Comparison of ENCODE assay signal across 8 cellular contexts in the genomic region with DNA sequence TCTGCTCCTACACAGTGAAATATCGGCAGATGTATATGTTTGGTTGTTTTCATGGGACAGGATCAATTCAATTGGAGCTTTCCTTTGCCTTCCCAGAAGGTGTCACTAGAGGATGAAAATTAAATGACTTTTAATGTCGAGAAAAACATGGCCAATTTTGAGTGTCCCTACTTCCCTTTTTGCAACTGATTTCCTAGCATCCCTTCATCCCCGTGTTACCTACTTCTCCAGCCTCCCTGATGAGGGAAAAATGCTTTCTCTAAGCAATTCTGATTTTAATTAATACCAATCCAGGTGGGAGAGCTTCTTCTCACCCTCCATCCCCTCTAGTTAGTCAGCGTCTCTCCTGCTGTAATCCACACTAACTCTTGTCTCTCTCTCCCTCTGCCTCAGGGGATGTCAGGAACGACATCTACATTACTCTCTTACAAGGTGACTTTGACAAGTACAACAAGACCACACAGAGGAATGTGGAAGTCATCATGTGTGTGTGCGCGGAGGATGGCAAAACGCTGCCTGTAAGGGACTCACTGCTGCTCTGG.
DNase-seq lines count a peak whose midpoint lies in the region; ATAC-seq and TF ChIP-seq lines count a peak whose summit lies in the region.

No MANE protein-coding gene starts in this region.

- H3K9me3 ChIP-seq in trophoblast cell (ENCODE audit: insufficient read depth, low read depth, low read length): no peaks in the 10 kb centered on the region

- H3K79me1 ChIP-seq in trophoblast cell (ENCODE audit: low read length): no peaks in the 10 kb centered on the region

- H3K4me2 ChIP-seq in trophoblast cell (ENCODE audit: low read length): no peak overlapping the region

- no peak overlapping the region for H2AFZ ChIP-seq in trophoblast cell (ENCODE audit: insufficient read depth, low read length, poor library complexity)

- H3K4me3 ChIP-seq in dorsolateral prefrontal cortex (no peak overlapping the region), trophoblast cell (ENCODE audit: low read depth, low read length) (peak overlapping the region; percentile 39)

- no peak overlapping the region for H4K8ac ChIP-seq in trophoblast cell (ENCODE audit: low read depth, low read length)

- H3K23ac ChIP-seq in trophoblast cell (ENCODE audit: low read length): no peak overlapping the region

- peak overlapping the region in 1 of 59 donors; percentile 59 for H3K27ac ChIP-seq in dorsolateral prefrontal cortex
- no peak overlapping the region for H3K27ac ChIP-seq in trophoblast cell (ENCODE audit: low read depth, low read length)

- no peak overlapping the region for H3K14ac ChIP-seq in trophoblast cell (ENCODE audit: low read length)

- no CpG with 5 or more reads among the region's 8 CpGs for WGBS in trophoblast cell (ENCODE audit: extremely low coverage, insufficient coverage, insufficient read length)

- H2BK120ac ChIP-seq in trophoblast cell (ENCODE audit: insufficient read depth, low read length, poor library complexity): no peak overlapping the region

- peaks cover 0 to 3% of the 10 kb centered on the region in 2 experiments for H3K4me1 ChIP-seq in trophoblast cell (ENCODE audit: control insufficient read depth in 1 of 2, insufficient read depth in 2 of 2, low read length in 2 of 2)

- H3K4ac ChIP-seq in trophoblast cell (ENCODE audit: low read depth, low read length): no peak overlapping the region

- H3K27me3 ChIP-seq in dorsolateral prefrontal cortex (peaks cover 0 to 3% (median 0%) of the 10 kb centered on the region in 45 donors), trophoblast cell (ENCODE audit: insufficient read depth, low read length) (no peaks in the 10 kb centered on the region)

- ATAC-seq in GM19463 (IDR thresholded peaks at IDR 0.05; ENCODE audit: unreplicated experiment): no peak

- H2BK5ac ChIP-seq in trophoblast cell (ENCODE audit: low read depth, low read length, poor library complexity): no peak overlapping the region

- no peak overlapping the region for H4K91ac ChIP-seq in trophoblast cell (ENCODE audit: low read depth, low read length)

- no peak overlapping the region for H3K9ac ChIP-seq in trophoblast cell (ENCODE audit: low read length)

- no peaks in the 10 kb centered on the region for H3K36me3 ChIP-seq in trophoblast cell (ENCODE audit: control insufficient read depth in 1 of 2, insufficient read depth in 2 of 2, low read length in 2 of 2)

- DNase-seq in DMS 273 (lab: John Stamatoyannopoulos, UW; ENCODE audit: unreplicated experiment) (peak; percentile 65), DMS 273 treated with DMSO at 0.1 percent for 48 hours (lab: John Stamatoyannopoulos, UW) (no peak), NCI-H226 (peak; percentile 7), dorsolateral prefrontal cortex (no peak), trophoblast cell (peak in 1 of 2 donors; percentile 55)
- no peak for DNase-seq in activated CD8-positive, alpha-beta memory T cell treated with anti-CD3 and anti-CD28 coated beads, Interleukin-2, amount 50 U/mL, for 4 hours
- DNase-seq in stimulated activated CD4-positive, alpha-beta T cell treated with anti-CD3 and anti-CD28 coated beads, Interleukin-4, amount 100 ng/mL, for 24 hours: no peak

- no peak overlapping the region for H2BK12ac ChIP-seq in trophoblast cell (ENCODE audit: low read length)

- no peak overlapping the region for H2AK5ac ChIP-seq in trophoblast cell (ENCODE audit: low read length)

- no peaks in the 10 kb centered on the region for H3K79me2 ChIP-seq in trophoblast cell (ENCODE audit: control insufficient read depth, insufficient read depth, low read length, poor library complexity)

- TF ChIP-seq CTCF in dorsolateral prefrontal cortex (IDR thresholded peaks at IDR 0.05 in 54 of 56, conservative IDR thresholded peaks at IDR 0.05 in 2 of 56; ENCODE audit: low read depth in 1 of 56, partially characterized antibody in 56 of 56): peak in 55 of 56 donors; percentile 17 to 84 (median 66)

- no peak overlapping the region for H4K12ac ChIP-seq in trophoblast cell (ENCODE audit: low read depth, low read length)

- H3K18ac ChIP-seq in trophoblast cell (ENCODE audit: low read length): no peak overlapping the region

- intact Hi-C loops in dorsolateral prefrontal cortex (cut with DNase I): loop anchor here (1.0 to 10.0 kb wide), 6 partner anchors 203 to 513 kb away; a partner anchor contains a TSS

Comparison
In these comparisons a context has a peak if more than half of its experiments do, and no peak if none do; other contexts are left out.
1. DNase-seq: peak in DMS 273 (single experiment) and NCI-H226 (single experiment); none in DMS 273 treated with DMSO at 0.1 percent for 48 hours (single experiment), dorsolateral prefrontal cortex (0 of 10), activated CD8-positive, alpha-beta memory T cell treated with anti-CD3 and anti-CD28 coated beads, Interleukin-2, amount 50 U/mL, for 4 hours (single experiment) and stimulated activated CD4-positive, alpha-beta T cell treated with anti-CD3 and anti-CD28 coated beads, Interleukin-4, amount 100 ng/mL, for 24 hours (single experiment).